Comparison of ENCODE assay signal across 25 cellular contexts in genomic region chr19:30240904-30241695, GRCh38.
"Had no signal": no experiment of that assay in that cellular context is flagged by ENCODE, and none has a peak within 500 bp of the region (broad histone marks: within the 10 kb centered on the region; RNA-seq: fewer than 3 reads in every experiment).

No MANE protein-coding gene starts in this region.

- H3K9me3 Mint-ChIP-seq: mesothelial cell of epicardium, natural killer cell, nephron progenitor cell had no signal

- H3K36me3 Mint-ChIP-seq: mesothelial cell of epicardium; naive B cell; natural killer cell; stimulated activated naive B cell treated with anti-CD40 and anti-IgM and Interleukin-4, amounts not matched to agents 10 μg/mL and 1 μg/mL and 100 μg/mL, for 72 hours had no signal

- H3K4me3 Mint-ChIP-seq: mesothelial cell of epicardium; natural killer cell; nephron progenitor cell; stimulated activated naive B cell treated with anti-CD40 and anti-IgM and Interleukin-4, amounts not matched to agents 10 μg/mL and 1 μg/mL and 100 μg/mL, for 72 hours had no signal

- DNase-seq: hippocampal formation; kidney glomerular epithelial cell; left colon; left lung; mesendoderm; naive B cell; natural killer cell; nephron progenitor cell; nucleus accumbens; pancreas; posterior cingulate gyrus; retina; right cardiac atrium; stimulated activated CD4-positive, alpha-beta T cell treated with anti-CD3 and anti-CD28 coated beads, Interleukin-12 subunit alpha, Interleukin-12 subunit beta, amount 100 ng/mL, for 4 hours; stimulated activated CD4-positive, alpha-beta T cell treated with anti-CD3 and anti-CD28 coated beads, Interleukin-15, amount 100 ng/mL, for 24 hours; stimulated activated CD4-positive, alpha-beta T cell treated with anti-CD3 and anti-CD28 coated beads, Interleukin-2, amount 100 ng/mL, for 24 hours; stimulated activated CD4-positive, alpha-beta T cell treated with anti-CD3 and anti-CD28 coated beads, Interleukin-4, amount 100 ng/mL, for 1 hour; stimulated activated naive B cell treated with anti-CD40 and anti-IgM and Interleukin-4, amounts not matched to agents 10 μg/mL and 1 μg/mL and 100 μg/mL, for 72 hours; stimulated activated naive CD8-positive, alpha-beta T cell treated with anti-CD3 and anti-CD28 coated beads, Interleukin-15, Interleukin-2, amounts not matched to agents 100 U/mL and 50 U/mL, for 24 hours; stomach; tibial artery; trophoblast cell had no signal

- H3K27ac Mint-ChIP-seq: mesothelial cell of epicardium; natural killer cell; nephron progenitor cell; stimulated activated naive B cell treated with anti-CD40 and anti-IgM and Interleukin-4, amounts not matched to agents 10 μg/mL and 1 μg/mL and 100 μg/mL, for 72 hours had no signal

- FAIRE-seq: keratinocyte, pancreas had no signal

- ATAC-seq: left colon; left lung; natural killer cell; pancreas; sciatic nerve; stimulated activated naive B cell treated with anti-CD40 and anti-IgM and Interleukin-4, amounts not matched to agents 10 μg/mL and 1 μg/mL and 100 μg/mL, for 72 hours; stimulated activated naive CD8-positive, alpha-beta T cell treated with anti-CD3 and anti-CD28 coated beads, Interleukin-15, Interleukin-2, amounts not matched to agents 100 U/mL and 50 U/mL, for 24 hours had no signal

- H3K4me1 Mint-ChIP-seq: mesothelial cell of epicardium; naive B cell; natural killer cell; stimulated activated naive B cell treated with anti-CD40 and anti-IgM and Interleukin-4, amounts not matched to agents 10 μg/mL and 1 μg/mL and 100 μg/mL, for 72 hours had no signal
